24 cellular contexts compared by ENCODE assay signal in the genomic region with DNA sequence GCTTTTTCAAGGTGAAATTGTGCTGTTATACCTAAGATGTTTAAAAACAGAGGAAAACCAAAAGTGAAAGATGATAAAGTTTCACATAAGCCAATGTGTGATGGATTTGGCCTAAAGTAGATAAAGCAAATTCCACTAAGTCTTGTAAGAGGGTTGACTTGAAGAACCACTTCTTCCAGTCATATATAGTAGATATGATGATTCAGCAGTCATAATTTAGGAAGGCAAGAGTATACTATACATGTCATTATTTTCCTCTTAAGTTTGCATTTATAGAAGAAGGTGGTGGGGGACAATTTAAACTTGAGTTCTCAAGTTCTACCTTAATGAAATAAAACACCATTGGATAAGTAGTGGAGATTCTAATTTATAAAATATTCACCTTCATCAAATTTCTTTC. TPM values are rescaled to one million over a fixed set of nuclear protein-coding genes. Genes with fewer than 3 reads are reported as not detected.
DNase-seq lines count a peak whose midpoint lies in the region; ATAC-seq, FAIRE-seq and TF ChIP-seq lines count a peak whose summit lies in the region.
"Had no signal": no experiment of that assay in that cellular context is flagged by ENCODE, and none has a peak within 500 bp of the region (broad histone marks: within the 10 kb centered on the region; RNA-seq: fewer than 3 reads in every experiment).

No MANE protein-coding gene starts in this region.

- RAD21 ChIA-PET in HCT116 (lab: Charles Lee; ENCODE audit: low non-redundant PET in 1 of 2, low total read pairs in 2 of 2, uncharacterized antibody in 2 of 2, unreplicated experiment in 2 of 2): no interaction called here

- intact Hi-C loops in HCT116 (cut with micrococcal nuclease): no loop called here
- intact Hi-C loops in K562 (cut with micrococcal nuclease): no loop called here
- intact Hi-C loops in sigmoid colon (cut with DNase I): no loop called here

- peaks cover 22% of the 10 kb centered on the region for H3K4me1 Mint-ChIP-seq in activated CD4-positive, alpha-beta T cell treated with anti-CD3 and anti-CD28 coated beads, Interleukin-2, amount 10 ng/mL, durations not matched to agents 7 days and 5 days

- no peak overlapping the region for H3K4me2 ChIP-seq in HCT116 (ENCODE audit: low read length)
- no peak overlapping the region for H3K4me2 ChIP-seq in K562 (ENCODE audit: insufficient read depth, low read length)

- FAIRE-seq in A204.1 (lab: Jason Lieb, UNC) (peak; percentile 29), K562 (lab: Jason Lieb, UNC) (no peak)
- FAIRE-seq: TTC549 had no signal

- H3K9me3 ChIP-seq in HCT116 (ENCODE audit: control insufficient read depth in 1 of 2, insufficient read depth in 1 of 2, low read depth in 1 of 2, low read length in 2 of 2) (no peaks in the 10 kb centered on the region), K562 (replicated peaks; ENCODE audit: control insufficient read depth, insufficient read depth, low read depth, low read length) (no peaks in the 10 kb centered on the region), sigmoid colon (no peaks in the 10 kb centered on the region)
- H3K9me3 ChIP-seq: adrenal gland, BE2C, body of pancreas had no signal

- CTCF ChIA-PET in activated CD4-positive, alpha-beta T cell treated with anti-CD3 and anti-CD28 coated beads, Interleukin-2, amount 10 ng/mL, durations not matched to agents 7 days and 5 days (lab: Charles Lee): no interaction called here
- CTCF ChIA-PET in HCT116 (lab: Charles Lee) (no interaction called here), K562 (lab: Yijun Ruan, JAX; ENCODE audit: low intra/inter-chr PET ratio) (no interaction called here)

- no peak overlapping the region for H3K27ac ChIP-seq in HCT116 (ENCODE audit: low read depth, low read length)
- no peak overlapping the region for H3K27ac ChIP-seq in K562 (ENCODE audit: extremely low read depth, low read depth, low read length)
- H3K27ac ChIP-seq in sigmoid colon: no peak overlapping the region
- H3K27ac ChIP-seq: adrenal gland, body of pancreas, GM23248 had no signal

- no peak overlapping the region for H3K4me3 Mint-ChIP-seq in activated CD4-positive, alpha-beta T cell treated with anti-CD3 and anti-CD28 coated beads, Interleukin-2, amount 10 ng/mL, durations not matched to agents 7 days and 5 days
- H3K4me3 Mint-ChIP-seq: activated CD4-positive, alpha-beta memory T cell treated with anti-CD3 and anti-CD28 coated beads, Interleukin-2, amount 10 ng/mL, durations not matched to agents 7 days and 5 days; HFFc6 had no signal

- no peaks in the 10 kb centered on the region for H3K79me2 ChIP-seq in HCT116 (ENCODE audit: insufficient read depth, low read length)
- no peaks in the 10 kb centered on the region for H3K79me2 ChIP-seq in K562 (ENCODE audit: control insufficient read depth, insufficient read depth, low read length)

- TSS peak; percentile 47 for BruUV-seq in HCT116 (replicated peaks; lab: Mats Ljungman, UMichigan)
- BruUV-seq in K562 (replicated peaks; lab: Mats Ljungman, UMichigan): no TSS peak

- no peaks in the 10 kb centered on the region for H3K9me3 Mint-ChIP-seq in activated CD4-positive, alpha-beta T cell treated with anti-CD3 and anti-CD28 coated beads, Interleukin-2, amount 10 ng/mL, durations not matched to agents 7 days and 5 days
- H3K9me3 Mint-ChIP-seq: activated CD4-positive, alpha-beta memory T cell treated with anti-CD3 and anti-CD28 coated beads, Interleukin-2, amount 10 ng/mL, durations not matched to agents 7 days and 5 days; HFFc6 had no signal

- H3K4me1 ChIP-seq in HCT116 (ENCODE audit: control insufficient read depth in 1 of 2, insufficient read depth in 2 of 2, low read length in 2 of 2) (no peaks in the 10 kb centered on the region), K562 (replicated peaks in 1 of 2; ENCODE audit: control insufficient read depth in 2 of 2, insufficient read depth in 2 of 2, low read length in 2 of 2) (peaks cover 0 to 3% of the 10 kb centered on the region in 2 experiments; a peak in 2 of 5 replicates), sigmoid colon (peaks cover 0 to 6% (median 2%) of the 10 kb centered on the region in 4 donors)
- H3K4me1 ChIP-seq: BE2C, body of pancreas had no signal

- H3K9me1 ChIP-seq in K562 (ENCODE audit: control insufficient read depth, insufficient read depth, low read length): no peaks in the 10 kb centered on the region

- TF ChIP-seq CTCF in HCT116 (IDR thresholded peaks at IDR 0.05 in 2 of 3, conservative IDR thresholded peaks at IDR 0.05 in 1 of 3; ENCODE audit: borderline replicate concordance in 1 of 3, insufficient read depth in 1 of 3, low read depth in 2 of 3, low read length in 2 of 3) (no peak), K562 (IDR thresholded peaks at IDR 0.05 in 2 of 3, conservative IDR thresholded peaks at IDR 0.05 in 1 of 3; ENCODE audit: insufficient read depth in 2 of 3, low read depth in 1 of 3, low read length in 3 of 3) (no peak), sigmoid colon (IDR thresholded peaks at IDR 0.05) (no peak)

- no peaks in the 10 kb centered on the region for H3K9me2 ChIP-seq in HCT116 (ENCODE audit: insufficient read depth)

- H3K27ac Mint-ChIP-seq in activated CD4-positive, alpha-beta T cell treated with anti-CD3 and anti-CD28 coated beads, Interleukin-2, amount 10 ng/mL, durations not matched to agents 7 days and 5 days: peak overlapping the region; percentile 4
- H3K27ac Mint-ChIP-seq: activated CD4-positive, alpha-beta memory T cell treated with anti-CD3 and anti-CD28 coated beads, Interleukin-2, amount 10 ng/mL, durations not matched to agents 7 days and 5 days; HFFc6 had no signal

- no peaks in the 10 kb centered on the region for H3K27me3 Mint-ChIP-seq in activated CD4-positive, alpha-beta T cell treated with anti-CD3 and anti-CD28 coated beads, Interleukin-2, amount 10 ng/mL, durations not matched to agents 7 days and 5 days
- H3K27me3 Mint-ChIP-seq: activated CD4-positive, alpha-beta memory T cell treated with anti-CD3 and anti-CD28 coated beads, Interleukin-2, amount 10 ng/mL, durations not matched to agents 7 days and 5 days had no signal

- in situ Hi-C loops in K562 (cut with MboI): no loop called here

- TF ChIP-seq EP300 in K562 (IDR thresholded peaks at IDR 0.05; ENCODE audit: low read length) (no peak), sigmoid colon (IDR thresholded peaks at IDR 0.05) (no peak)

- no peak for ATAC-seq in HCT116
- no peak for ATAC-seq in K562
- ATAC-seq in GM21529 (IDR thresholded peaks at IDR 0.05; ENCODE audit: unreplicated experiment): no peak
- ATAC-seq: activated CD4-positive, CD25-positive, alpha-beta regulatory T cell treated with anti-CD3 and anti-CD28 coated beads, Interleukin-2, amount 50 U/mL, for 24 hours; body of pancreas; left lobe of liver had no signal

- POLR2A ChIA-PET in activated CD4-positive, alpha-beta T cell treated with anti-CD3 and anti-CD28 coated beads, Interleukin-2, amount 10 ng/mL, durations not matched to agents 7 days and 5 days (lab: Charles Lee): no interaction called here
- POLR2A ChIA-PET in HCT116 (lab: Charles Lee) (no interaction called here), K562 (lab: Yijun Ruan, JAX) (no interaction called here)

- H3K27me3 ChIP-seq in HCT116 (ENCODE audit: insufficient read depth, low read length) (no peaks in the 10 kb centered on the region), K562 (ENCODE audit: control insufficient read depth in 2 of 2, insufficient read depth in 2 of 2, low read length in 2 of 2) (no peaks in the 10 kb centered on the region), sigmoid colon (no peaks in the 10 kb centered on the region)
- H3K27me3 ChIP-seq: adrenal gland, BE2C, body of pancreas had no signal

- H3K4me3 ChIP-seq in HCT116 (replicated peaks in 1 of 2; ENCODE audit: low read depth in 1 of 2, low read length in 2 of 2) (no peak overlapping the region), K562 (no peak overlapping the region), sigmoid colon (no peak overlapping the region)
- H3K4me3 ChIP-seq: adrenal gland, body of pancreas, GM23248 had no signal

- TF ChIP-seq POLR2A in HCT116 (IDR thresholded peaks at IDR 0.05; ENCODE audit: borderline replicate concordance, extremely low read depth, insufficient read depth, insufficient read length): no peak
- TF ChIP-seq POLR2A in K562 (conservative IDR thresholded peaks at IDR 0.05): no peak
- no peak for TF ChIP-seq POLR2A in sigmoid colon (IDR thresholded peaks at IDR 0.05)

- TF ChIP-seq RAD21 in HCT116 (IDR thresholded peaks at IDR 0.05; ENCODE audit: low read depth) (no peak), K562 (CRISPR knock-in tag; conservative IDR thresholded peaks at IDR 0.05 in 1 of 2, IDR thresholded peaks at IDR 0.05 in 1 of 2) (no peak)

- H3K36me3 Mint-ChIP-seq in activated CD4-positive, alpha-beta T cell treated with anti-CD3 and anti-CD28 coated beads, Interleukin-2, amount 10 ng/mL, durations not matched to agents 7 days and 5 days (ENCODE audit: low read depth): peaks cover 58% of the 10 kb centered on the region

- H3K36me3 ChIP-seq in HCT116 (ENCODE audit: control insufficient read depth in 1 of 2, insufficient read depth in 2 of 2, low read length in 2 of 2) (no peaks in the 10 kb centered on the region; a peak in 1 of 4 replicates), K562 (ENCODE audit: control insufficient read depth, insufficient read depth, low read length) (peaks cover 9% of the 10 kb centered on the region; the same call in 1 of the 3 replicates), sigmoid colon (peaks cover 0 to 19% (median 6%) of the 10 kb centered on the region in 4 donors)

- H2AFZ ChIP-seq in HCT116 (ENCODE audit: low read depth, low read length, poor library complexity, severe bottlenecking) (no peak overlapping the region), K562 (ENCODE audit: low read depth, low read length) (no peak overlapping the region)
- H2AFZ ChIP-seq: GM23248 had no signal

- no peaks in the 10 kb centered on the region for H4K20me1 ChIP-seq in HCT116 (ENCODE audit: insufficient read depth)
- H4K20me1 ChIP-seq in K562 (replicated peaks; ENCODE audit: control insufficient read depth, insufficient read depth, low read length): no peaks in the 10 kb centered on the region

- no peak for DNase-seq in activated CD4-positive, alpha-beta T cell treated with anti-CD3 and anti-CD28 coated beads, Interleukin-2, amount 10 ng/mL, durations not matched to agents 7 days and 5 days
- no peak for DNase-seq in activated CD4-positive, alpha-beta T cell treated with anti-CD3 and anti-CD28 coated beads, Interleukin-2, amount 50 U/mL, for 4 hours
- DNase-seq in HCT116 (ENCODE audit: low read depth, low spot score) (no peak), K562 (ENCODE audit: extremely low read depth in 1 of 4, low spot score in 3 of 4) (no peak), sigmoid colon (no peak), NCI-H146 treated with DMSO at 0.1 percent for 48 hours (lab: John Stamatoyannopoulos, UW; ENCODE audit: unreplicated experiment) (no peak)
- DNase-seq: activated CD4-positive, alpha-beta memory T cell treated with anti-CD3 and anti-CD28 coated beads, Interleukin-2, amount 10 ng/mL, durations not matched to agents 7 days and 5 days; activated gamma-delta T cell treated with Interleukin-2 at 50 U/mL for 16 hours; adrenal gland; BE2C; body of pancreas; DND-41; GM23248; HFFc6; NCI-H1092; NCI-H187 treated with DMSO at 0.1 percent for 48 hours; NCI-H526 treated with DMSO at 0.1 percent for 48 hours; RPMI8226; stimulated activated CD4-positive, alpha-beta T cell treated with anti-CD3 and anti-CD28 coated beads, Interleukin-2, amount 100 ng/mL, for 24 hours had no signal

- no peak overlapping the region for H3K9ac ChIP-seq in HCT116 (ENCODE audit: low read length)
- H3K9ac ChIP-seq in K562 (ENCODE audit: insufficient read depth in 1 of 2, low read depth in 2 of 2, low read length in 2 of 2): no peak overlapping the region
- H3K9ac ChIP-seq: GM23248 had no signal

RNA-seq across cellular contexts. Expression of a gene that starts 37.3 kb away (rescaled TPM):
- total RNA-seq in activated CD4-positive, alpha-beta T cell treated with anti-CD3 and anti-CD28 coated beads, Interleukin-2, amount 10 ng/mL, durations not matched to agents 7 days and 5 days: 100 to 1,000 TPM; 130 to 144 TPM
- 12.1 TPM for total RNA-seq in HCT116 (2021; ENCODE audit: unreplicated experiment)
- 8.8 and 11.0 TPM in 2 replicates for polyA plus RNA-seq in HCT116 (2012)
- total RNA-seq in K562 (2011; cell fraction: chromatin; rRNA removed; ENCODE audit: low replicate concordance): 5.7 and 12.3 TPM in 2 replicates
- 1.5 and 5.9 TPM in 2 replicates for total RNA-seq in K562 (2011; cell fraction: nucleolus; rRNA removed)
- 9.9 and 10.7 TPM in 2 replicates for total RNA-seq in K562 (2011; cell fraction: nucleoplasm; rRNA removed)
- total RNA-seq in K562 (2014; rRNA removed): 4.0 and 4.3 TPM in 2 replicates
- 5.3 and 6.3 TPM in 2 replicates for total RNA-seq in K562 (2014; rRNA removed; fragmentation: Illumina TruSeq; extraction: Trizol)
- total RNA-seq in K562 (2015; rRNA removed; fragmentation: Illumina TruSeq; extraction: Trizol): 5.5 and 5.9 TPM in 2 replicates
- total RNA-seq in K562 (2021): 6.0 and 7.3 TPM in 2 replicates
- 4.1 and 4.8 TPM in 2 replicates for polyA plus RNA-seq in K562 (2011; rRNA removed)
- polyA plus RNA-seq in K562 (2011; cell fraction: cytosol; rRNA removed): 1.7 and 2.3 TPM in 2 replicates
- 6.7 and 7.3 TPM in 2 replicates for polyA plus RNA-seq in K562 (2011; cell fraction: nucleus; rRNA removed)
- polyA plus RNA-seq in K562 (2012): 4.9 and 11.1 TPM in 2 replicates
- polyA plus RNA-seq in K562 (2014; fragmentation: Illumina TruSeq; extraction: Trizol): 6.5 and 7.0 TPM in 2 replicates
- 1 to 10 TPM; 1.9 to 2.2 TPM for polyA plus RNA-seq in K562 (2014; fragmentation: Nextera tagmentation; extraction: Ambion mirVana)
- polyA plus RNA-seq in K562 (2014; rRNA removed): 3.7 and 7.0 TPM in 2 replicates
- 1.7 and 4.1 TPM in 2 replicates for polyA minus RNA-seq in K562 (2011; rRNA and poly(A)+ RNA removed)
- polyA minus RNA-seq in K562 (2011; cell fraction: cytosol; rRNA and poly(A)+ RNA removed): not detected in 2 replicates
- polyA minus RNA-seq in K562 (2011; cell fraction: nucleus; rRNA and poly(A)+ RNA removed): 2.8 and 4.3 TPM in 2 replicates
- 10 to 100 TPM; 29.6 to 52.1 (median 37.5) TPM for total RNA-seq in sigmoid colon
- polyA plus RNA-seq in sigmoid colon: 10 to 100 TPM; 20.1 to 36.8 (median 20.4) TPM

RNA-seq across cellular contexts. Expression of a gene that starts 52.3 kb away (rescaled TPM):
- total RNA-seq in activated CD4-positive, alpha-beta T cell treated with anti-CD3 and anti-CD28 coated beads, Interleukin-2, amount 10 ng/mL, durations not matched to agents 7 days and 5 days: 10 to 100 TPM; 18.1 to 20.0 TPM
- total RNA-seq in HCT116 (2021; ENCODE audit: unreplicated experiment): 22.2 TPM
- polyA plus RNA-seq in HCT116 (2012): 6.5 and 8.3 TPM in 2 replicates
- total RNA-seq in K562 (2011; cell fraction: chromatin; rRNA removed; ENCODE audit: low replicate concordance): 9.2 and 14.9 TPM in 2 replicates
- 7.6 and 10.3 TPM in 2 replicates for total RNA-seq in K562 (2011; cell fraction: nucleolus; rRNA removed)
- total RNA-seq in K562 (2011; cell fraction: nucleoplasm; rRNA removed): 12.7 and 20.4 TPM in 2 replicates
- 4.1 and 4.5 TPM in 2 replicates for total RNA-seq in K562 (2014; rRNA removed)
- total RNA-seq in K562 (2014; rRNA removed; fragmentation: Illumina TruSeq; extraction: Trizol): 11.3 and 13.1 TPM in 2 replicates
- 6.7 and 7.4 TPM in 2 replicates for total RNA-seq in K562 (2015; rRNA removed; fragmentation: Illumina TruSeq; extraction: Trizol)
- total RNA-seq in K562 (2021): 8.4 and 9.0 TPM in 2 replicates
- polyA plus RNA-seq in K562 (2011; rRNA removed): 7.0 and 10.6 TPM in 2 replicates
- 3.1 and 5.0 TPM in 2 replicates for polyA plus RNA-seq in K562 (2011; cell fraction: cytosol; rRNA removed)
- polyA plus RNA-seq in K562 (2011; cell fraction: nucleus; rRNA removed): 6.0 and 6.9 TPM in 2 replicates
- 5.8 and 9.1 TPM in 2 replicates for polyA plus RNA-seq in K562 (2012)
- polyA plus RNA-seq in K562 (2014; fragmentation: Illumina TruSeq; extraction: Trizol): 8.0 and 9.0 TPM in 2 replicates
- 1 to 10 TPM; 4.0 to 5.9 TPM for polyA plus RNA-seq in K562 (2014; fragmentation: Nextera tagmentation; extraction: Ambion mirVana)
- 9.0 TPM in 2 replicates for polyA plus RNA-seq in K562 (2014; rRNA removed)
- 10.5 and 11.5 TPM in 2 replicates for polyA minus RNA-seq in K562 (2011; rRNA and poly(A)+ RNA removed)
- 3.4 and 3.5 TPM in 2 replicates for polyA minus RNA-seq in K562 (2011; cell fraction: cytosol; rRNA and poly(A)+ RNA removed)
- 4.6 and 4.8 TPM in 2 replicates for polyA minus RNA-seq in K562 (2011; cell fraction: nucleus; rRNA and poly(A)+ RNA removed)
- total RNA-seq in sigmoid colon: 10 to 100 TPM; 10.2 to 20.7 (median 12.5) TPM
- polyA plus RNA-seq in sigmoid colon: 1 to 10 TPM; 4.2 to 7.1 (median 5.4) TPM
